8 cellular contexts compared by ENCODE assay signal in the genomic region with DNA sequence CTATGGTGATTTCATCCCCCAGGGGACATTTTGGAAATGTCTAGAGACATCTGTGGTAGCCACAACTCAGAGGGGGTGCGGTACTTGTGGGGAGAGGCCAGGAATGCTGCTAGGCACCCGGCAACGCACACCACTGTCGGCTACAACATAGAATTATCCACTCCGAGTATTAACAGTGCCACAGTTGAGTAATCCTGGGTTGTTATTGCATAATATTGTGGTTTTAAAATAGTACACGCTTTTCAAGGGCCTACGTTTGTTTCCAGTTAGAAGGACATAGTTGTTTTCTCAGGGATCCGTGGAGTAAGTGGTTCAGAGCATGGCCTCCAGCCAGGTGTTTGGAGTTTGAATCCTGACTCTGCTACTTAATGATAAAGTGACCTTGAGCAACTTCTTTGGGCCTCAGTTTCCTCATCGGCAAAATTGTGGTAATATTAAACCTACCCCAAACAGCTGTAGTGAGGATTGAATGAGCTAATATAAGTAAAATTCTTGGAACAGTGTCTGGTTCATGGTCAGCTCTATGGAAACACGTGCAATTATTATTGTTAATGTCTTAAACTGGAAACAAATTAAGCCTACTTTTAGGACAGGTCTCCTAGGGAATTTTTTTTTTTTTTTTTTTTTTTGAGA. TPM values are rescaled to one million over a fixed set of nuclear protein-coding genes. Genes with fewer than 3 reads are reported as not detected.
DNase-seq lines count a peak whose midpoint lies in the region; ATAC-seq, FAIRE-seq and TF ChIP-seq lines count a peak whose summit lies in the region.

No MANE protein-coding gene starts in this region.

- H3K9me3 ChIP-seq in HUES64 (ENCODE audit: insufficient read depth, low read depth, low read length): peaks cover 10% of the 10 kb centered on the region; the same call in 1 of the 2 replicates
- no peaks in the 10 kb centered on the region for H3K9me3 ChIP-seq in keratinocyte (ENCODE audit: control insufficient read depth, low read depth, low read length)
- H3K9me3 ChIP-seq in tibial artery: peaks cover 0 to 4% (median 0%) of the 10 kb centered on the region in 3 donors

- dilution Hi-C loops in keratinocyte (cut with MboI; ENCODE audit: extremely low pct_ligation_motif_present, low sequenced_read_pairs): no loop called here

- POLR2A ChIA-PET in naive thymus-derived CD8-positive, alpha-beta T cell (lab: Charles Lee): no interaction called here

- peaks cover 20 to 40% (median 31%) of the 10 kb centered on the region in 5 donors for H3K27me3 Mint-ChIP-seq in naive thymus-derived CD8-positive, alpha-beta T cell

- H3K27me3 ChIP-seq in HUES64 (ENCODE audit: insufficient read depth, low read length): 0 out of 2 replicates have a peak, but pooled peaks cover 3% of the 10 kb centered on the region
- no peaks in the 10 kb centered on the region for H3K27me3 ChIP-seq in keratinocyte (ENCODE audit: control insufficient read depth, extremely low read depth, insufficient read depth, low read length)
- H3K27me3 ChIP-seq in tibial artery: no peaks in the 10 kb centered on the region

- intact Hi-C loops in tibial artery (cut with DNase I; ENCODE audit: low total_unique reads): no loop called here

- WGBS in HUES64: 87% methylated on average over 9 of the region's 10 CpGs

- peak overlapping the region; percentile 9 for H3K27ac ChIP-seq in HUES64 (ENCODE audit: low read depth, low read length)
- H3K27ac ChIP-seq in keratinocyte (ENCODE audit: control insufficient read depth, insufficient read depth, low read length): no peak overlapping the region
- H3K27ac ChIP-seq in tibial artery: peak overlapping the region; percentile 72 to 79

- H3K36me3 ChIP-seq in HUES64 (ENCODE audit: insufficient read depth, low read length) (no peaks in the 10 kb centered on the region), keratinocyte (ENCODE audit: control insufficient read depth in 2 of 2, extremely low read depth in 1 of 2, insufficient read depth in 2 of 2, low read length in 2 of 2) (no peaks in the 10 kb centered on the region), tibial artery (peaks cover 0 to 4% (median 0%) of the 10 kb centered on the region in 3 donors)

- H3K9me1 ChIP-seq in keratinocyte (ENCODE audit: control insufficient read depth, extremely low read depth, insufficient read depth, low read length): no peaks in the 10 kb centered on the region

- H3K4me1 ChIP-seq in HUES64 (ENCODE audit: insufficient read depth, low read length) (peaks cover 15% of the 10 kb centered on the region), keratinocyte (ENCODE audit: control insufficient read depth, extremely low read depth, insufficient read depth, low read length) (peaks cover 11% of the 10 kb centered on the region), tibial artery (peaks cover 0 to 25% (median 15%) of the 10 kb centered on the region in 4 donors)

- no peak overlapping the region for H3K9ac ChIP-seq in HUES64 (ENCODE audit: low read depth, low read length)
- H3K9ac ChIP-seq in keratinocyte (ENCODE audit: control insufficient read depth, extremely low read depth, insufficient read depth, low read length): no peak overlapping the region

- ATAC-seq in HG03565 (IDR thresholded peaks at IDR 0.05; ENCODE audit: unreplicated experiment): no peak
- no peak for ATAC-seq in naive thymus-derived CD8-positive, alpha-beta T cell

- FAIRE-seq in keratinocyte (lab: Jason Lieb, UNC): peak; percentile 77

- TF ChIP-seq CTCF in keratinocyte (optimal IDR thresholded peaks at IDR 0.05 in 1 of 3, IDR thresholded peaks at IDR 0.05 in 1 of 3, conservative IDR thresholded peaks at IDR 0.05 in 1 of 3; ENCODE audit: extremely low read depth in 1 of 3, insufficient read depth in 2 of 3, low read length in 3 of 3): no peak
- TF ChIP-seq CTCF in tibial artery (IDR thresholded peaks at IDR 0.05): no peak

- H4K20me1 ChIP-seq in keratinocyte (ENCODE audit: control insufficient read depth, extremely low read depth, insufficient read depth, low read length): no peaks in the 10 kb centered on the region

- H3K36me3 Mint-ChIP-seq in naive thymus-derived CD8-positive, alpha-beta T cell: peaks cover 2 to 13% (median 12%) of the 10 kb centered on the region in 3 donors

- H3K4me1 Mint-ChIP-seq in naive thymus-derived CD8-positive, alpha-beta T cell: peaks cover 0 to 9% (median 7%) of the 10 kb centered on the region in 4 donors

- H3K9me3 Mint-ChIP-seq in naive thymus-derived CD8-positive, alpha-beta T cell: peaks cover 0 to 19% (median 12%) of the 10 kb centered on the region in 9 donors

- peak overlapping the region in 1 of 10 donors; percentile 8 for H3K27ac Mint-ChIP-seq in naive thymus-derived CD8-positive, alpha-beta T cell

- H3K4me3 ChIP-seq in HUES64 (ENCODE audit: low read length): no peak overlapping the region
- H3K4me3 ChIP-seq in keratinocyte (ENCODE audit: control insufficient read depth in 2 of 3, extremely low read depth in 1 of 3, insufficient read depth in 2 of 3, low read depth in 1 of 3, low read length in 3 of 3): no peak overlapping the region
- H3K4me3 ChIP-seq in tibial artery: peak overlapping the region in 1 of 2 donors; percentile 4

- H3K4me2 ChIP-seq in keratinocyte (ENCODE audit: control insufficient read depth, extremely low read depth, insufficient read depth, low read depth, low read length): peak overlapping the region; percentile 46

- no peaks in the 10 kb centered on the region for H3K79me2 ChIP-seq in keratinocyte (ENCODE audit: control insufficient read depth, insufficient read depth, low read length)

- peak; percentile 89 for DNase-seq in DMS 273 (lab: John Stamatoyannopoulos, UW; ENCODE audit: unreplicated experiment)
- peak; percentile 47 for DNase-seq in UCSD-AML1 (lab: John Stamatoyannopoulos, UW; ENCODE audit: unreplicated experiment)
- DNase-seq in keratinocyte (ENCODE audit: low read depth, low spot score): peak; percentile 35
- peak; percentile 90 to 91 for DNase-seq in tibial artery
- no peak for DNase-seq in NCI-H748 (lab: John Stamatoyannopoulos, UW; ENCODE audit: unreplicated experiment)
- DNase-seq in naive thymus-derived CD8-positive, alpha-beta T cell: no peak

- H2AFZ ChIP-seq in keratinocyte (ENCODE audit: control insufficient read depth, low read length): no peak overlapping the region

- no peak overlapping the region for H3K4me3 Mint-ChIP-seq in naive thymus-derived CD8-positive, alpha-beta T cell

RNA-seq across cellular contexts. Expression of gene CYP27A1, which starts 24.5 kb away (rescaled TPM):
- 2.9 TPM for polyA plus RNA-seq in HUES64 (2013, experiment 1 of 2)
- 5.3 TPM for polyA plus RNA-seq in HUES64 (2013, experiment 2 of 2)
- 0.12 to 0.27 TPM (median 0.19 TPM) in 3 replicates for polyA plus RNA-seq in keratinocyte
- not detected for polyA plus RNA-seq in keratinocyte (2011; ENCODE audit: low read depth)
- 0.05 and 0.32 TPM in 2 replicates for polyA plus RNA-seq in keratinocyte (2011; cell fraction: cytosol; rRNA removed)
- 0.56 and 0.88 TPM in 2 replicates for polyA plus RNA-seq in keratinocyte (2011; cell fraction: nucleus; rRNA removed)
- polyA plus RNA-seq in keratinocyte (2012; ENCODE audit: low replicate concordance): 0.08 and 0.63 TPM in 2 replicates
- 0.40 TPM in 1 of 3 replicates, not detected in the others for polyA minus RNA-seq in keratinocyte
- not detected for polyA minus RNA-seq in keratinocyte (2011; cell fraction: cytosol; rRNA and poly(A)+ RNA removed)
- 0.53 and 1.7 TPM in 2 replicates for polyA minus RNA-seq in keratinocyte (2011; cell fraction: nucleus; rRNA and poly(A)+ RNA removed)
- total RNA-seq in naive thymus-derived CD8-positive, alpha-beta T cell: under 1 TPM; 0.31 to 0.49 TPM
- under 1 TPM; 0.14 to 0.53 (median 0.27) TPM for polyA plus RNA-seq in naive thymus-derived CD8-positive, alpha-beta T cell

RNA-seq across cellular contexts. Expression of gene PRKAG3, which starts 25.1 kb away (rescaled TPM):
- not detected for polyA plus RNA-seq in HUES64 (2013, experiment 1 of 2)
- polyA plus RNA-seq in HUES64 (2013, experiment 2 of 2): not detected
- not detected in 3 replicates for polyA plus RNA-seq in keratinocyte
- not detected for polyA plus RNA-seq in keratinocyte (2011; ENCODE audit: low read depth)
- polyA plus RNA-seq in keratinocyte (2011; cell fraction: cytosol; rRNA removed): not detected in 2 replicates
- polyA plus RNA-seq in keratinocyte (2011; cell fraction: nucleus; rRNA removed): not detected in 2 replicates
- not detected in 2 replicates for polyA plus RNA-seq in keratinocyte (2012; ENCODE audit: low replicate concordance)
- polyA minus RNA-seq in keratinocyte: not detected in 3 replicates
- not detected for polyA minus RNA-seq in keratinocyte (2011; cell fraction: cytosol; rRNA and poly(A)+ RNA removed)
- polyA minus RNA-seq in keratinocyte (2011; cell fraction: nucleus; rRNA and poly(A)+ RNA removed): not detected in 2 replicates
- not detected for total RNA-seq in naive thymus-derived CD8-positive, alpha-beta T cell
- not detected for polyA plus RNA-seq in naive thymus-derived CD8-positive, alpha-beta T cell

RNA-seq across cellular contexts. Expression of gene WNT6, which starts 53.1 kb away (rescaled TPM):
- polyA plus RNA-seq in HUES64 (2013, experiment 1 of 2): 0.20 TPM
- 0.25 TPM for polyA plus RNA-seq in HUES64 (2013, experiment 2 of 2)
- 0.15 TPM in 1 of 3 replicates, not detected in the others for polyA plus RNA-seq in keratinocyte
- 0.20 TPM for polyA plus RNA-seq in keratinocyte (2011; ENCODE audit: low read depth)
- polyA plus RNA-seq in keratinocyte (2011; cell fraction: cytosol; rRNA removed): 0.12 TPM in 1 of 2 replicates, not detected in the other
- polyA plus RNA-seq in keratinocyte (2011; cell fraction: nucleus; rRNA removed): 0.09 and 0.17 TPM in 2 replicates
- 0.27 TPM in 1 of 2 replicates, not detected in the other for polyA plus RNA-seq in keratinocyte (2012; ENCODE audit: low replicate concordance)
- polyA minus RNA-seq in keratinocyte: not detected in 3 replicates
- not detected for polyA minus RNA-seq in keratinocyte (2011; cell fraction: cytosol; rRNA and poly(A)+ RNA removed)
- not detected in 2 replicates for polyA minus RNA-seq in keratinocyte (2011; cell fraction: nucleus; rRNA and poly(A)+ RNA removed)
- total RNA-seq in naive thymus-derived CD8-positive, alpha-beta T cell: not detected
- polyA plus RNA-seq in naive thymus-derived CD8-positive, alpha-beta T cell: under 1 TPM in 1 of 3 donors, not detected in 2; 0.08 TPM

Comparison
In these comparisons a context has a peak if more than half of its experiments do, and no peak if none do; other contexts are left out.
1. DNase-seq: peak in DMS 273 (single experiment), UCSD-AML1 (single experiment), keratinocyte (single experiment) and tibial artery (2 of 2); none in NCI-H748 (single experiment) and naive thymus-derived CD8-positive, alpha-beta T cell (0 of 10).